In genomic region chr22:50218996-50219727, GRCh38 we compare ENCODE assay signal across 8 cellular contexts. TPM values are rescaled to one million over a fixed set of nuclear protein-coding genes. Genes with fewer than 3 reads are reported as not detected.
A peak's percentile ranks its signal among the peaks of the same experiment; 100 is the strongest.
DNase-seq lines count a peak whose midpoint lies in the region; ATAC-seq, FAIRE-seq and TF ChIP-seq lines count a peak whose summit lies in the region.

No MANE protein-coding gene starts in this region.

- peaks cover 4% of the 10 kb centered on the region for H3K79me2 ChIP-seq in HepG2 (ENCODE audit: insufficient read depth, low read length)

- CTCF ChIA-PET in HepG2 (lab: Yijun Ruan, JAX; ENCODE audit: low intra/inter-chr PET ratio, low total read pairs) = no interaction called here

- intact Hi-C loops in breast epithelium (cut with DNase I; ENCODE audit: low total_unique reads) = no loop called here
- intact Hi-C loops in HepG2 (cut with micrococcal nuclease; ENCODE audit: unreplicated experiment) = no loop called here

- in situ Hi-C loops in HepG2 (cut with HindIII; ENCODE audit: extremely low pct_ligation_motif_present, low pct_unique_long_range_greater_than_20kb) = no loop called here

- H3K27ac ChIP-seq in breast epithelium (no peak overlapping the region), HepG2 (ENCODE audit: extremely low read length, insufficient read depth, low read length) (no peak overlapping the region)

- no peak overlapping the region for H3K9ac ChIP-seq in HepG2 (ENCODE audit: insufficient read depth, low read depth, low read length)

- DNase-seq in DMS153 (lab: John Stamatoyannopoulos, UW) (peak; percentile 63), NCI-H1105 treated with DMSO at 0.1 percent for 48 hours (lab: John Stamatoyannopoulos, UW) (peak; percentile 67), breast epithelium (ENCODE audit: low spot score in 2 of 2) (peak; percentile 74 to 87), HepG2 (ENCODE audit: low spot score) (peak; percentile 32), GM12891 (ENCODE audit: insufficient read length, low spot score) (no peak), T-helper 9 cell (no peak)
- no peak for DNase-seq in activated effector memory CD4-positive, alpha-beta T cell treated with Interleukin-2 at 50 U/mL for 16 hours

- no peak for TF ChIP-seq POLR2A in breast epithelium (IDR thresholded peaks at IDR 0.05)
- no peak; a peak in 1 of 4 replicates for TF ChIP-seq POLR2A in HepG2 (IDR thresholded peaks at IDR 0.05; ENCODE audit: insufficient read depth in 1 of 2, low read depth in 2 of 2, low read length in 2 of 2)
- TF ChIP-seq POLR2A in GM12891 (IDR thresholded peaks at IDR 0.05; ENCODE audit: low read depth, low read length) = no peak

- H2AFZ ChIP-seq in HepG2 (ENCODE audit: low read length) = no peak overlapping the region

- H3K4me1 ChIP-seq in breast epithelium (no peaks in the 10 kb centered on the region), HepG2 (ENCODE audit: insufficient read depth, low read length) (no peaks in the 10 kb centered on the region)

- no peak for TF ChIP-seq CTCF in breast epithelium (IDR thresholded peaks at IDR 0.05)
- no peak for TF ChIP-seq CTCF in HepG2 (CRISPR knock-in tag; IDR thresholded peaks at IDR 0.05)

- BruUV-seq in HepG2 (replicated peaks; lab: Mats Ljungman, UMichigan) = no TSS peak

- H3K36me3 ChIP-seq in breast epithelium (peaks cover 28% of the 10 kb centered on the region), HepG2 (replicated peaks in 1 of 2; ENCODE audit: control insufficient read depth in 1 of 2, insufficient read depth in 2 of 2, low read length in 2 of 2) (peaks cover 24 to 73% of the 10 kb centered on the region in 2 experiments; a peak in 4 of 5 replicates)

- FAIRE-seq in HepG2 (lab: Jason Lieb, UNC) = no peak
- FAIRE-seq in GM12891 (lab: Jason Lieb, UNC) = no peak

- TF ChIP-seq EP300 in HepG2 (IDR thresholded peaks at IDR 0.05; ENCODE audit: low read depth in 2 of 2, low read length in 2 of 2) (no peak), HepG2 (CRISPR knock-in tag; IDR thresholded peaks at IDR 0.05; ENCODE audit: borderline replicate concordance) (no peak)

- H3K4me3 ChIP-seq in breast epithelium (no peak overlapping the region), HepG2 (replicated peaks in 1 of 3; ENCODE audit: insufficient read depth in 1 of 3, low read depth in 2 of 3, low read length in 3 of 3) (no peak overlapping the region)

- H3K9me3 ChIP-seq in breast epithelium (no peaks in the 10 kb centered on the region), HepG2 (ENCODE audit: low read length) (no peaks in the 10 kb centered on the region)

- POLR2A ChIA-PET in HepG2 (lab: Yijun Ruan, JAX) = interaction anchor here (1.3 kb wide), 1 partner anchor 31 kb away, joined by 3 read pairs; the partner anchor contains the start of gene HDAC10

- 91% methylated on average over 29 of the region's 42 CpGs for WGBS in HepG2 (ENCODE audit: low lambda C conversion rate)

- H3K27me3 ChIP-seq in breast epithelium (no peaks in the 10 kb centered on the region), HepG2 (ENCODE audit: control insufficient read depth in 1 of 2, insufficient read depth in 2 of 2, low read length in 2 of 2) (no peaks in the 10 kb centered on the region)

- H3K4me2 ChIP-seq in HepG2 (ENCODE audit: low read depth, low read length) = no peak overlapping the region

- TF ChIP-seq RAD21 in HepG2 (CRISPR knock-in tag; IDR thresholded peaks at IDR 0.05) = no peak

- peak; percentile 19 for ATAC-seq in HepG2
- no peak for ATAC-seq in HG03354 (IDR thresholded peaks at IDR 0.05; ENCODE audit: poor library complexity, severe bottlenecking, unreplicated experiment)

- H4K20me1 ChIP-seq in HepG2 (ENCODE audit: insufficient read depth, low read length) = peaks cover 5% of the 10 kb centered on the region; the same call in 1 of the 2 replicates

RNA-seq across cellular contexts. Expression of gene SELENOO, which starts 18.4 kb away (rescaled TPM):
- total RNA-seq in breast epithelium (10 to 100 TPM; 24.3 to 32.3 (median 31.8) TPM), HepG2 (2016; rRNA removed; fragmentation: Illumina TruSeq; extraction: Trizol) (12.5 and 19.0 TPM in 2 replicates)
- 2.8 and 3.8 TPM in 2 replicates for total RNA-seq in HepG2 (2016; cell fraction: cytosol; rRNA removed; fragmentation: Illumina TruSeq; extraction: Trizol; ENCODE audit: low read depth)
- total RNA-seq in HepG2 (2016; cell fraction: insoluble cytoplasmic fraction; rRNA removed; fragmentation: Illumina TruSeq; extraction: Trizol) = 9.4 and 19.8 TPM in 2 replicates
- 6.0 and 7.6 TPM in 2 replicates for total RNA-seq in HepG2 (2016; cell fraction: membrane; rRNA removed; fragmentation: Illumina TruSeq; extraction: Trizol)
- total RNA-seq in HepG2 (2016; cell fraction: nucleus; rRNA removed; fragmentation: Illumina TruSeq; extraction: Trizol) = 18.8 and 19.9 TPM in 2 replicates
- 14.4 and 18.7 TPM in 2 replicates for polyA plus RNA-seq in HepG2 (2011; rRNA removed)
- polyA plus RNA-seq in HepG2 (2011; cell fraction: cytosol; rRNA removed) = 10.0 and 18.1 TPM in 2 replicates
- polyA plus RNA-seq in HepG2 (2011; cell fraction: nucleus; rRNA removed) = 88.6 and 104 TPM in 2 replicates
- 10.9 and 17.7 TPM in 2 replicates for polyA plus RNA-seq in HepG2 (2012)
- 3.5 and 4.0 TPM in 2 replicates for polyA plus RNA-seq in HepG2 (2016; cell fraction: cytosol; fragmentation: Illumina TruSeq; extraction: Trizol; ENCODE audit: low read depth)
- polyA plus RNA-seq in HepG2 (2016; cell fraction: insoluble cytoplasmic fraction; fragmentation: Illumina TruSeq; extraction: Trizol; ENCODE audit: low read depth) = 9.5 and 12.3 TPM in 2 replicates
- polyA plus RNA-seq in HepG2 (2016; cell fraction: membrane; fragmentation: Illumina TruSeq; extraction: Trizol; ENCODE audit: low read depth) = 4.9 and 5.3 TPM in 2 replicates
- 54.2 and 57.7 TPM in 2 replicates for polyA plus RNA-seq in HepG2 (2016; cell fraction: nucleus; fragmentation: Illumina TruSeq; extraction: Trizol; ENCODE audit: insufficient read depth, low read depth)
- polyA minus RNA-seq in HepG2 (2011; rRNA and poly(A)+ RNA removed; ENCODE audit: low replicate concordance) = 9.7 and 16.7 TPM in 2 replicates
- 6.4 and 6.9 TPM in 2 replicates for polyA minus RNA-seq in HepG2 (2011; cell fraction: cytosol; rRNA and poly(A)+ RNA removed)
- 7.5 and 7.7 TPM in 2 replicates for polyA minus RNA-seq in HepG2 (2011; cell fraction: nucleus; rRNA and poly(A)+ RNA removed)
- polyA plus RNA-seq in GM12891 (2012; ENCODE audit: low read depth, missing spikeins) = 10.4 TPM

RNA-seq across cellular contexts. Expression of gene TUBGCP6, which starts 25.7 kb away (rescaled TPM):
- total RNA-seq in breast epithelium (10 to 100 TPM; 34.2 to 66.2 (median 59.6) TPM), HepG2 (2016; rRNA removed; fragmentation: Illumina TruSeq; extraction: Trizol) (5.8 and 15.7 TPM in 2 replicates)
- 3.8 and 4.4 TPM in 2 replicates for total RNA-seq in HepG2 (2016; cell fraction: cytosol; rRNA removed; fragmentation: Illumina TruSeq; extraction: Trizol; ENCODE audit: low read depth)
- 4.6 and 17.4 TPM in 2 replicates for total RNA-seq in HepG2 (2016; cell fraction: insoluble cytoplasmic fraction; rRNA removed; fragmentation: Illumina TruSeq; extraction: Trizol)
- 4.6 and 5.1 TPM in 2 replicates for total RNA-seq in HepG2 (2016; cell fraction: membrane; rRNA removed; fragmentation: Illumina TruSeq; extraction: Trizol)
- total RNA-seq in HepG2 (2016; cell fraction: nucleus; rRNA removed; fragmentation: Illumina TruSeq; extraction: Trizol) = 23.1 and 29.5 TPM in 2 replicates
- 14.6 and 23.7 TPM in 2 replicates for polyA plus RNA-seq in HepG2 (2011; rRNA removed)
- polyA plus RNA-seq in HepG2 (2011; cell fraction: cytosol; rRNA removed) = 2.6 and 4.8 TPM in 2 replicates
- 276 and 340 TPM in 2 replicates for polyA plus RNA-seq in HepG2 (2011; cell fraction: nucleus; rRNA removed)
- 13.4 and 15.8 TPM in 2 replicates for polyA plus RNA-seq in HepG2 (2012)
- polyA plus RNA-seq in HepG2 (2016; cell fraction: cytosol; fragmentation: Illumina TruSeq; extraction: Trizol; ENCODE audit: low read depth) = 0.95 and 1.2 TPM in 2 replicates
- polyA plus RNA-seq in HepG2 (2016; cell fraction: insoluble cytoplasmic fraction; fragmentation: Illumina TruSeq; extraction: Trizol; ENCODE audit: low read depth) = 3.6 and 4.4 TPM in 2 replicates
- polyA plus RNA-seq in HepG2 (2016; cell fraction: membrane; fragmentation: Illumina TruSeq; extraction: Trizol; ENCODE audit: low read depth) = 0.86 and 2.1 TPM in 2 replicates
- 62.8 and 72.9 TPM in 2 replicates for polyA plus RNA-seq in HepG2 (2016; cell fraction: nucleus; fragmentation: Illumina TruSeq; extraction: Trizol; ENCODE audit: insufficient read depth, low read depth)
- 11.6 and 16.8 TPM in 2 replicates for polyA minus RNA-seq in HepG2 (2011; rRNA and poly(A)+ RNA removed; ENCODE audit: low replicate concordance)
- 2.7 and 4.0 TPM in 2 replicates for polyA minus RNA-seq in HepG2 (2011; cell fraction: cytosol; rRNA and poly(A)+ RNA removed)
- polyA minus RNA-seq in HepG2 (2011; cell fraction: nucleus; rRNA and poly(A)+ RNA removed) = 32.9 and 40.9 TPM in 2 replicates
- 25.2 TPM for polyA plus RNA-seq in GM12891 (2012; ENCODE audit: low read depth, missing spikeins)

RNA-seq across cellular contexts. Expression of gene HDAC10, which starts 31.9 kb away (rescaled TPM):
- 10 to 100 TPM; 22.9 to 35.7 (median 29.4) TPM for total RNA-seq in breast epithelium
- total RNA-seq in HepG2 (2016; rRNA removed; fragmentation: Illumina TruSeq; extraction: Trizol) = 4.0 and 13.9 TPM in 2 replicates
- total RNA-seq in HepG2 (2016; cell fraction: cytosol; rRNA removed; fragmentation: Illumina TruSeq; extraction: Trizol; ENCODE audit: low read depth) = 7.1 and 8.7 TPM in 2 replicates
- total RNA-seq in HepG2 (2016; cell fraction: insoluble cytoplasmic fraction; rRNA removed; fragmentation: Illumina TruSeq; extraction: Trizol) = 4.1 and 13.9 TPM in 2 replicates
- 4.4 and 4.6 TPM in 2 replicates for total RNA-seq in HepG2 (2016; cell fraction: membrane; rRNA removed; fragmentation: Illumina TruSeq; extraction: Trizol)
- total RNA-seq in HepG2 (2016; cell fraction: nucleus; rRNA removed; fragmentation: Illumina TruSeq; extraction: Trizol) = 23.1 and 23.7 TPM in 2 replicates
- 14.9 and 19.7 TPM in 2 replicates for polyA plus RNA-seq in HepG2 (2011; rRNA removed)
- polyA plus RNA-seq in HepG2 (2011; cell fraction: cytosol; rRNA removed) = 1.8 and 3.9 TPM in 2 replicates
- polyA plus RNA-seq in HepG2 (2011; cell fraction: nucleus; rRNA removed) = 257 and 366 TPM in 2 replicates
- polyA plus RNA-seq in HepG2 (2012) = 15.0 and 23.8 TPM in 2 replicates
- polyA plus RNA-seq in HepG2 (2016; cell fraction: cytosol; fragmentation: Illumina TruSeq; extraction: Trizol; ENCODE audit: low read depth) = 0.86 TPM in 2 replicates
- polyA plus RNA-seq in HepG2 (2016; cell fraction: insoluble cytoplasmic fraction; fragmentation: Illumina TruSeq; extraction: Trizol; ENCODE audit: low read depth) = 3.2 and 5.7 TPM in 2 replicates
- 2.1 TPM in 2 replicates for polyA plus RNA-seq in HepG2 (2016; cell fraction: membrane; fragmentation: Illumina TruSeq; extraction: Trizol; ENCODE audit: low read depth)
- polyA plus RNA-seq in HepG2 (2016; cell fraction: nucleus; fragmentation: Illumina TruSeq; extraction: Trizol; ENCODE audit: insufficient read depth, low read depth) = 72.4 and 82.8 TPM in 2 replicates
- 7.7 and 20.9 TPM in 2 replicates for polyA minus RNA-seq in HepG2 (2011; rRNA and poly(A)+ RNA removed; ENCODE audit: low replicate concordance)
- polyA minus RNA-seq in HepG2 (2011; cell fraction: cytosol; rRNA and poly(A)+ RNA removed) = 3.9 and 4.2 TPM in 2 replicates
- 34.9 and 37.9 TPM in 2 replicates for polyA minus RNA-seq in HepG2 (2011; cell fraction: nucleus; rRNA and poly(A)+ RNA removed)
- polyA plus RNA-seq in GM12891 (2012; ENCODE audit: low read depth, missing spikeins) = 32.6 TPM

RNA-seq across cellular contexts. Expression of gene TRABD, which starts 33.4 kb away (rescaled TPM):
- 10 to 100 TPM; 17.3 to 35.7 (median 28.2) TPM for total RNA-seq in breast epithelium
- total RNA-seq in HepG2 (2016; rRNA removed; fragmentation: Illumina TruSeq; extraction: Trizol) = 16.2 and 21.5 TPM in 2 replicates
- total RNA-seq in HepG2 (2016; cell fraction: cytosol; rRNA removed; fragmentation: Illumina TruSeq; extraction: Trizol; ENCODE audit: low read depth) = 8.1 and 8.5 TPM in 2 replicates
- total RNA-seq in HepG2 (2016; cell fraction: insoluble cytoplasmic fraction; rRNA removed; fragmentation: Illumina TruSeq; extraction: Trizol) = 14.1 and 20.1 TPM in 2 replicates
- total RNA-seq in HepG2 (2016; cell fraction: membrane; rRNA removed; fragmentation: Illumina TruSeq; extraction: Trizol) = 15.9 and 17.7 TPM in 2 replicates
- 12.3 and 17.7 TPM in 2 replicates for total RNA-seq in HepG2 (2016; cell fraction: nucleus; rRNA removed; fragmentation: Illumina TruSeq; extraction: Trizol)
- polyA plus RNA-seq in HepG2 (2011; rRNA removed) = 28.9 and 36.8 TPM in 2 replicates
- polyA plus RNA-seq in HepG2 (2011; cell fraction: cytosol; rRNA removed) = 15.8 and 28.0 TPM in 2 replicates
- polyA plus RNA-seq in HepG2 (2011; cell fraction: nucleus; rRNA removed) = 241 and 327 TPM in 2 replicates
- 19.6 and 35.2 TPM in 2 replicates for polyA plus RNA-seq in HepG2 (2012)
- polyA plus RNA-seq in HepG2 (2016; cell fraction: cytosol; fragmentation: Illumina TruSeq; extraction: Trizol; ENCODE audit: low read depth) = 10.4 and 11.2 TPM in 2 replicates
- polyA plus RNA-seq in HepG2 (2016; cell fraction: insoluble cytoplasmic fraction; fragmentation: Illumina TruSeq; extraction: Trizol; ENCODE audit: low read depth) = 19.9 and 22.8 TPM in 2 replicates
- polyA plus RNA-seq in HepG2 (2016; cell fraction: membrane; fragmentation: Illumina TruSeq; extraction: Trizol; ENCODE audit: low read depth) = 15.2 and 16.9 TPM in 2 replicates
- 56.6 and 60.9 TPM in 2 replicates for polyA plus RNA-seq in HepG2 (2016; cell fraction: nucleus; fragmentation: Illumina TruSeq; extraction: Trizol; ENCODE audit: insufficient read depth, low read depth)
- 22.4 and 30.1 TPM in 2 replicates for polyA minus RNA-seq in HepG2 (2011; rRNA and poly(A)+ RNA removed; ENCODE audit: low replicate concordance)
- polyA minus RNA-seq in HepG2 (2011; cell fraction: cytosol; rRNA and poly(A)+ RNA removed) = 9.7 and 11.7 TPM in 2 replicates
- 14.4 and 18.2 TPM in 2 replicates for polyA minus RNA-seq in HepG2 (2011; cell fraction: nucleus; rRNA and poly(A)+ RNA removed)
- polyA plus RNA-seq in GM12891 (2012; ENCODE audit: low read depth, missing spikeins) = 53.0 TPM

RNA-seq across cellular contexts. Expression of gene MAPK12, which starts 42.3 kb away (rescaled TPM):
- 1 to 10 TPM; 3.8 to 9.8 (median 5.3) TPM for total RNA-seq in breast epithelium
- 15.0 and 23.3 TPM in 2 replicates for total RNA-seq in HepG2 (2016; rRNA removed; fragmentation: Illumina TruSeq; extraction: Trizol)
- total RNA-seq in HepG2 (2016; cell fraction: cytosol; rRNA removed; fragmentation: Illumina TruSeq; extraction: Trizol; ENCODE audit: low read depth) = 25.0 and 26.8 TPM in 2 replicates
- 15.4 and 25.6 TPM in 2 replicates for total RNA-seq in HepG2 (2016; cell fraction: insoluble cytoplasmic fraction; rRNA removed; fragmentation: Illumina TruSeq; extraction: Trizol)
- total RNA-seq in HepG2 (2016; cell fraction: membrane; rRNA removed; fragmentation: Illumina TruSeq; extraction: Trizol) = 43.0 and 45.2 TPM in 2 replicates
- 20.3 and 23.6 TPM in 2 replicates for total RNA-seq in HepG2 (2016; cell fraction: nucleus; rRNA removed; fragmentation: Illumina TruSeq; extraction: Trizol)
- 22.2 and 22.8 TPM in 2 replicates for polyA plus RNA-seq in HepG2 (2011; rRNA removed)
- 12.9 and 20.7 TPM in 2 replicates for polyA plus RNA-seq in HepG2 (2011; cell fraction: cytosol; rRNA removed)
- 115 and 151 TPM in 2 replicates for polyA plus RNA-seq in HepG2 (2011; cell fraction: nucleus; rRNA removed)
- 6.9 and 10.9 TPM in 2 replicates for polyA plus RNA-seq in HepG2 (2012)
- polyA plus RNA-seq in HepG2 (2016; cell fraction: cytosol; fragmentation: Illumina TruSeq; extraction: Trizol; ENCODE audit: low read depth) = 27.8 and 28.1 TPM in 2 replicates
- 14.6 and 16.4 TPM in 2 replicates for polyA plus RNA-seq in HepG2 (2016; cell fraction: insoluble cytoplasmic fraction; fragmentation: Illumina TruSeq; extraction: Trizol; ENCODE audit: low read depth)
- polyA plus RNA-seq in HepG2 (2016; cell fraction: membrane; fragmentation: Illumina TruSeq; extraction: Trizol; ENCODE audit: low read depth) = 37.0 and 38.8 TPM in 2 replicates
- 56.9 and 60.1 TPM in 2 replicates for polyA plus RNA-seq in HepG2 (2016; cell fraction: nucleus; fragmentation: Illumina TruSeq; extraction: Trizol; ENCODE audit: insufficient read depth, low read depth)
- polyA minus RNA-seq in HepG2 (2011; rRNA and poly(A)+ RNA removed; ENCODE audit: low replicate concordance) = 16.5 and 18.7 TPM in 2 replicates
- polyA minus RNA-seq in HepG2 (2011; cell fraction: cytosol; rRNA and poly(A)+ RNA removed) = 5.1 and 9.2 TPM in 2 replicates
- 25.6 and 25.8 TPM in 2 replicates for polyA minus RNA-seq in HepG2 (2011; cell fraction: nucleus; rRNA and poly(A)+ RNA removed)
- polyA plus RNA-seq in GM12891 (2012; ENCODE audit: low read depth, missing spikeins) = 11.3 TPM

Comparison
In these comparisons a context has a peak if more than half of its experiments do, and no peak if none do; other contexts are left out.
1. DNase-seq: peak in DMS153 (single experiment), NCI-H1105 treated with DMSO at 0.1 percent for 48 hours (single experiment), breast epithelium (2 of 2) and HepG2 (single experiment); none in GM12891 (single experiment), T-helper 9 cell (single experiment) and activated effector memory CD4-positive, alpha-beta T cell treated with Interleukin-2 at 50 U/mL for 16 hours (single experiment).